8 cellular contexts compared by ENCODE assay signal in the genomic region with DNA sequence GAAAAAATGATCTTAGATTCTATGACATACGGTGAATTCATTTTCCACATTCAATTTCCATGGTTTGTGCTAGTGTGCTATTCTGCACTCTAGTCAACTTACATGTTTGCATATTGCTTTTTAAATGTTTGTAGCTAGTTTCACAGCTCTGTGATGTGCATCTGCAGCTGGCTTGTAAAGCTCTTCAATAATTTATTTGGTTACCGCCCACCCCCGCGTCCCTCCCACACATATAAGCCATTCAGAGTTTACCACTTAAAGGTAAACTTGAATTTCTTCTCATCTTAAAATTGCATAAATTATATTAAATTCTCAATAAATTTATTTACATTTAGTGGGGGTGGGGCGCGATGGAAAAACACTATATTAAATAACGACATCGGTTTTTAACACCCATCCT. TPM values are rescaled to one million over a fixed set of nuclear protein-coding genes. Genes with fewer than 3 reads are reported as not detected.
DNase-seq lines count a peak whose midpoint lies in the region; ATAC-seq and TF ChIP-seq lines count a peak whose summit lies in the region.

No MANE protein-coding gene starts in this region.

- H3K27ac Mint-ChIP-seq in activated CD4-positive, alpha-beta T cell treated with anti-CD3 and anti-CD28 coated beads for 36 hours: peak overlapping the region; percentile 91

- no peaks in the 10 kb centered on the region for H3K9me3 ChIP-seq in mammary epithelial cell (replicated peaks; ENCODE audit: insufficient read depth, low read length)
- no peaks in the 10 kb centered on the region for H3K9me3 ChIP-seq in mesenchymal stem cell (ENCODE audit: control insufficient read depth, low read length)
- no peaks in the 10 kb centered on the region for H3K9me3 ChIP-seq in thymus (ENCODE audit: control insufficient read depth)

- POLR2A ChIA-PET in activated CD4-positive, alpha-beta T cell treated with anti-CD3 and anti-CD28 coated beads for 36 hours (lab: Charles Lee): no interaction called here

- H2BK120ac ChIP-seq in mesenchymal stem cell (ENCODE audit: low read depth, low read length): no peak overlapping the region

- peaks cover 34% of the 10 kb centered on the region for H3K79me2 ChIP-seq in mammary epithelial cell (ENCODE audit: insufficient read depth, low read length)

- dilution Hi-C loops in mammary epithelial cell (cut with HindIII; ENCODE audit: low sequenced_read_pairs): no loop called here

- no peak overlapping the region for H4K8ac ChIP-seq in mesenchymal stem cell (ENCODE audit: low read length)

- H3K9ac ChIP-seq in mammary epithelial cell (ENCODE audit: insufficient read depth, low read length) (no peak overlapping the region), mesenchymal stem cell (ENCODE audit: low read length) (peak overlapping the region; percentile 87)

- H2BK5ac ChIP-seq in mesenchymal stem cell (ENCODE audit: low read depth, low read length, poor library complexity, severe bottlenecking): no peak overlapping the region

- no peaks in the 10 kb centered on the region for H3K27me3 Mint-ChIP-seq in activated CD4-positive, alpha-beta T cell treated with anti-CD3 and anti-CD28 coated beads for 36 hours

- no peak overlapping the region for H2BK12ac ChIP-seq in mesenchymal stem cell (ENCODE audit: low read length in 2 of 2)

- no peaks in the 10 kb centered on the region for H3K27me3 ChIP-seq in mammary epithelial cell (ENCODE audit: insufficient read depth, low read length)
- H3K27me3 ChIP-seq in mesenchymal stem cell (ENCODE audit: control insufficient read depth in 1 of 2, insufficient read depth in 1 of 2, low read length in 2 of 2): peaks cover 0 to 18% of the 10 kb centered on the region in 2 experiments
- no peaks in the 10 kb centered on the region for H3K27me3 ChIP-seq in thymus (ENCODE audit: control insufficient read depth, insufficient read depth)

- H3K18ac ChIP-seq in mesenchymal stem cell (ENCODE audit: low read depth in 1 of 2, low read length in 2 of 2): no peak overlapping the region

- H3K36me3 ChIP-seq in mammary epithelial cell (ENCODE audit: insufficient read depth, low read length) (no peaks in the 10 kb centered on the region), mesenchymal stem cell (ENCODE audit: control insufficient read depth in 1 of 2, insufficient read depth in 2 of 2, low read depth in 1 of 2, low read length in 2 of 2) (no peaks in the 10 kb centered on the region), thymus (ENCODE audit: control insufficient read depth, insufficient read depth) (no peaks in the 10 kb centered on the region)

- H3K4me3 Mint-ChIP-seq in activated CD4-positive, alpha-beta T cell treated with anti-CD3 and anti-CD28 coated beads for 36 hours: peak overlapping the region; percentile 83

- DNase-seq in activated CD4-positive, alpha-beta T cell treated with anti-CD3 and anti-CD28 coated beads for 36 hours: peak; percentile 31
- DNase-seq in activated CD4-positive, alpha-beta T cell treated with anti-CD3 and anti-CD28 coated beads for 1 hour: no peak
- DNase-seq in RPMI7951 (ENCODE audit: low read depth): peak; percentile 46
- DNase-seq in mammary epithelial cell: peak; percentile 19
- peak; percentile 45 for DNase-seq in mesenchymal stem cell
- no peak for DNase-seq in hepatic stellate cell (ENCODE audit: low spot score)

- H4K20me1 ChIP-seq in mammary epithelial cell (ENCODE audit: insufficient read depth, low read length): no peaks in the 10 kb centered on the region

- in situ Hi-C loops in mammary epithelial cell (cut with MboI; ENCODE audit: low sequenced_read_pairs in 2 of 2): loop anchor here in 1 of 2 donors (25.0 kb wide), 1 partner anchor 441 kb away; no protein-coding TSS in a partner anchor

- peaks cover 26% of the 10 kb centered on the region for H3K4me1 Mint-ChIP-seq in activated CD4-positive, alpha-beta T cell treated with anti-CD3 and anti-CD28 coated beads for 36 hours

- WGBS in mammary epithelial cell (ENCODE audit: low coverage, missing lambda C conversion rate): 14% methylated on average over 8 of the region's 8 CpGs
- no CpG with 5 or more reads among the region's 8 CpGs for WGBS in mesenchymal stem cell
- WGBS in thymus: 6% methylated on average over 8 of the region's 8 CpGs

- H4K91ac ChIP-seq in mesenchymal stem cell (ENCODE audit: low read length): no peak overlapping the region

- H2AFZ ChIP-seq in mammary epithelial cell (ENCODE audit: low read depth, low read length): peak overlapping the region; percentile 39
- H2AFZ ChIP-seq in mesenchymal stem cell (ENCODE audit: low read depth, low read length): no peak overlapping the region

- H3K4me3 ChIP-seq in mammary epithelial cell (replicated peaks in 1 of 3; ENCODE audit: insufficient read depth in 1 of 3, low read depth in 2 of 3, low read length in 3 of 3) (peak overlapping the region; percentile 53 to 72 (median 69)), mesenchymal stem cell (ENCODE audit: insufficient read depth in 1 of 2, low read depth in 1 of 2, low read length in 2 of 2) (peak overlapping the region in 1 of 2 experiments; percentile 83), thymus (ENCODE audit: low read length) (peak overlapping the region; percentile 76)

- H3K9me3 Mint-ChIP-seq in activated CD4-positive, alpha-beta T cell treated with anti-CD3 and anti-CD28 coated beads for 36 hours (ENCODE audit: low read depth): no peaks in the 10 kb centered on the region

- H3K79me1 ChIP-seq in mesenchymal stem cell (replicated peaks; ENCODE audit: low read length, poor library complexity, severe bottlenecking): no peaks in the 10 kb centered on the region

- H3K14ac ChIP-seq in mesenchymal stem cell (ENCODE audit: low read length in 2 of 2): no peak overlapping the region

- H3K27ac ChIP-seq in mammary epithelial cell (ENCODE audit: insufficient read depth, low read depth, low read length) (no peak overlapping the region), mesenchymal stem cell (ENCODE audit: low read length, poor library complexity, severe bottlenecking) (no peak overlapping the region), thymus (ENCODE audit: low read depth) (no peak overlapping the region)

- no peak overlapping the region for H3K4ac ChIP-seq in mesenchymal stem cell (ENCODE audit: low read depth in 1 of 2, low read length in 2 of 2)

- H3K23ac ChIP-seq in mesenchymal stem cell (ENCODE audit: low read length in 2 of 2): no peak overlapping the region

- peak overlapping the region; percentile 71 for H3K4me2 ChIP-seq in mammary epithelial cell (ENCODE audit: insufficient read depth, low read depth, low read length)
- peak overlapping the region; percentile 58 for H3K4me2 ChIP-seq in mesenchymal stem cell (ENCODE audit: low read length, poor library complexity, severe bottlenecking)

- no peak for TF ChIP-seq CTCF in mammary epithelial cell (conservative IDR thresholded peaks at IDR 0.05 in 1 of 2, IDR thresholded peaks at IDR 0.05 in 1 of 2; ENCODE audit: extremely low read depth in 1 of 2, insufficient read depth in 1 of 2, low read depth in 1 of 2, low read length in 2 of 2)

- no peak overlapping the region for H2BK15ac ChIP-seq in mesenchymal stem cell (ENCODE audit: low read depth, poor library complexity, severe bottlenecking)

- BruUV-seq in mammary epithelial cell (replicated peaks; lab: Mats Ljungman, UMichigan): no TSS peak

- CTCF ChIA-PET in activated CD4-positive, alpha-beta T cell treated with anti-CD3 and anti-CD28 coated beads for 36 hours (lab: Charles Lee): interaction anchor here (1.1 to 4.1 kb wide), 6 partner anchors 9 to 487 kb away, joined by 3 to 33 read pairs (median 3); no protein-coding TSS in a partner anchor
- CTCF ChIA-PET in mammary epithelial cell (lab: Charles Lee; ENCODE audit: low non-redundant PET): no interaction called here

- no peaks in the 10 kb centered on the region for H3K4me1 ChIP-seq in mammary epithelial cell (ENCODE audit: insufficient read depth, low read length)
- no peaks in the 10 kb centered on the region for H3K4me1 ChIP-seq in mesenchymal stem cell (ENCODE audit: control insufficient read depth, insufficient read depth, low read depth, low read length)
- H3K4me1 ChIP-seq in thymus (ENCODE audit: control insufficient read depth, insufficient read depth, low read length): no peaks in the 10 kb centered on the region

- peaks cover 4% of the 10 kb centered on the region for H3K36me3 Mint-ChIP-seq in activated CD4-positive, alpha-beta T cell treated with anti-CD3 and anti-CD28 coated beads for 36 hours (ENCODE audit: low read depth)

- no peak overlapping the region for H2AK5ac ChIP-seq in mesenchymal stem cell (ENCODE audit: low read length, severe bottlenecking)

- peak; percentile 24 for ATAC-seq in activated CD4-positive, alpha-beta T cell treated with anti-CD3 and anti-CD28 coated beads for 36 hours
- peak; percentile 55 for ATAC-seq in HG02943 (IDR thresholded peaks at IDR 0.05; ENCODE audit: low read depth, unreplicated experiment)

- intact Hi-C loops in activated CD4-positive, alpha-beta T cell treated with anti-CD3 and anti-CD28 coated beads for 36 hours (cut with DNase I, micrococcal nuclease): loop anchor here (1.0 to 5.0 kb wide), 3 partner anchors 164 to 821 kb away; partner anchors contain the start of gene UBQLN2 (in 1 of the 2)
- intact Hi-C loops in mammary epithelial cell (cut with micrococcal nuclease): loop anchor here (2.0 to 5.0 kb wide), 4 partner anchors 164 to 511 kb away; partner anchors contain the start of gene KLF8

RNA-seq across cellular contexts. Expression of gene NBDY, which starts 0.3 kb away (rescaled TPM):
- 10 to 100 TPM; 37.0 to 53.3 TPM for total RNA-seq in activated CD4-positive, alpha-beta T cell treated with anti-CD3 and anti-CD28 coated beads for 36 hours
- 25.6 and 35.6 TPM in 2 replicates for total RNA-seq in RPMI7951 (2014; rRNA removed; shearing (Covaris generic))
- 10 to 100 TPM; 12.5 to 54.3 TPM for total RNA-seq in mammary epithelial cell
- polyA plus RNA-seq in mammary epithelial cell (37.9 TPM), thymus (32.6 TPM)
- polyA minus RNA-seq in mammary epithelial cell: 39.8 TPM
- polyA plus RNA-seq in mesenchymal stem cell (2013, experiment 1 of 2): 125 TPM
- 135 TPM for polyA plus RNA-seq in mesenchymal stem cell (2013, experiment 2 of 2)

Comparison
In these comparisons a context has a peak if more than half of its experiments do, and no peak if none do; other contexts are left out.
1. DNase-seq: peak in activated CD4-positive, alpha-beta T cell treated with anti-CD3 and anti-CD28 coated beads for 36 hours (single experiment), RPMI7951 (single experiment), mammary epithelial cell (single experiment) and mesenchymal stem cell (single experiment); none in activated CD4-positive, alpha-beta T cell treated with anti-CD3 and anti-CD28 coated beads for 1 hour (single experiment) and hepatic stellate cell (single experiment).